Comparison of ENCODE assay signal across 1 cellular context in the genomic region with DNA sequence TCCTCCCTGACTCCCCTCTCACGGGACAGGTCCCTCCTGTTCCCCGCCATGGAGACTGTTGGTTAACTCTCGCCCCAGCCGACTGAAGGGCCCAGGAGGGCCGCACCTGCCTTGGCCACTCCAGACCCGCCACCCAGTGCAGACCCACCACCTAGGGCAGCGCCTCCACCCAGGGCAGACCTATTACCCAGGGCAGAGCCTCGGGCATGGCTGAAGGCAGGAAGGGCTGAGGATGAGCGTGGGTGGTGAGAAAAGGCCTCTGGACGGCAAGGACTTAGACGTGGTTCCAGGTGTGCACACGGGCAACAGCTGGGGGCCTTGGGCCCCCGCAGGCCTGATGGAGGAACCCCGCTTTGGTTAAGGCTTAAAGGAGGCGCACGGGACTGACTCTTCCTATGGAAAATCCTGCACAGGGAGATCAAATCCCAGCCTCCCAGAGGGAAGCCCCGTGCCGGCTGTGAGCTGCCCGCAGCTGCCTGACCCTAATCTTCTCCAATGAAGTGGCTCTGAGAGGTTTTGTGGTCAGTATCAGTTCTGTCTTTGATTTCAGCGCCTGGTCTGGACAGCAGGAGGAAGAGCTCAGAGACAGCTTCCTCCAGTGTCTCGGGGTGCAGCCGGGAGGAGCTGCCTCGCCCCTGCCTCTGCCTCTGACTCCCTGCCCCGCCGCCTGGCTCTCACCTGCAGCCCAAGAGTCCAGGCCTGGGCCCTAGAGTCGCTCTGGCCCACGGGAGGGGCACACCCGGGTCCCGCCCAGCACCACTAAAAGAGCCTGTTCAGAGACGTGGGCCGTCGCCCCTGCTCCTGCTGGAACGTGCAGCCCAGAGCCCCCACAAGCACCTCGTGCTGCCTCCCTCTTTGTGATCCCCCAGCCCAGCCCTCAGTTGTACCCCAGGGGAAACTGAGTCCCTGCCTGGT.
TF ChIP-seq lines count a peak whose summit lies in the region.

No MANE protein-coding gene starts in this region.

TF ChIP-seq in K562, 482 proteins besides CTCF, POLR2A, EP300 and RAD21 (continued from another document):
- TF ChIP-seq, protein P1, sequence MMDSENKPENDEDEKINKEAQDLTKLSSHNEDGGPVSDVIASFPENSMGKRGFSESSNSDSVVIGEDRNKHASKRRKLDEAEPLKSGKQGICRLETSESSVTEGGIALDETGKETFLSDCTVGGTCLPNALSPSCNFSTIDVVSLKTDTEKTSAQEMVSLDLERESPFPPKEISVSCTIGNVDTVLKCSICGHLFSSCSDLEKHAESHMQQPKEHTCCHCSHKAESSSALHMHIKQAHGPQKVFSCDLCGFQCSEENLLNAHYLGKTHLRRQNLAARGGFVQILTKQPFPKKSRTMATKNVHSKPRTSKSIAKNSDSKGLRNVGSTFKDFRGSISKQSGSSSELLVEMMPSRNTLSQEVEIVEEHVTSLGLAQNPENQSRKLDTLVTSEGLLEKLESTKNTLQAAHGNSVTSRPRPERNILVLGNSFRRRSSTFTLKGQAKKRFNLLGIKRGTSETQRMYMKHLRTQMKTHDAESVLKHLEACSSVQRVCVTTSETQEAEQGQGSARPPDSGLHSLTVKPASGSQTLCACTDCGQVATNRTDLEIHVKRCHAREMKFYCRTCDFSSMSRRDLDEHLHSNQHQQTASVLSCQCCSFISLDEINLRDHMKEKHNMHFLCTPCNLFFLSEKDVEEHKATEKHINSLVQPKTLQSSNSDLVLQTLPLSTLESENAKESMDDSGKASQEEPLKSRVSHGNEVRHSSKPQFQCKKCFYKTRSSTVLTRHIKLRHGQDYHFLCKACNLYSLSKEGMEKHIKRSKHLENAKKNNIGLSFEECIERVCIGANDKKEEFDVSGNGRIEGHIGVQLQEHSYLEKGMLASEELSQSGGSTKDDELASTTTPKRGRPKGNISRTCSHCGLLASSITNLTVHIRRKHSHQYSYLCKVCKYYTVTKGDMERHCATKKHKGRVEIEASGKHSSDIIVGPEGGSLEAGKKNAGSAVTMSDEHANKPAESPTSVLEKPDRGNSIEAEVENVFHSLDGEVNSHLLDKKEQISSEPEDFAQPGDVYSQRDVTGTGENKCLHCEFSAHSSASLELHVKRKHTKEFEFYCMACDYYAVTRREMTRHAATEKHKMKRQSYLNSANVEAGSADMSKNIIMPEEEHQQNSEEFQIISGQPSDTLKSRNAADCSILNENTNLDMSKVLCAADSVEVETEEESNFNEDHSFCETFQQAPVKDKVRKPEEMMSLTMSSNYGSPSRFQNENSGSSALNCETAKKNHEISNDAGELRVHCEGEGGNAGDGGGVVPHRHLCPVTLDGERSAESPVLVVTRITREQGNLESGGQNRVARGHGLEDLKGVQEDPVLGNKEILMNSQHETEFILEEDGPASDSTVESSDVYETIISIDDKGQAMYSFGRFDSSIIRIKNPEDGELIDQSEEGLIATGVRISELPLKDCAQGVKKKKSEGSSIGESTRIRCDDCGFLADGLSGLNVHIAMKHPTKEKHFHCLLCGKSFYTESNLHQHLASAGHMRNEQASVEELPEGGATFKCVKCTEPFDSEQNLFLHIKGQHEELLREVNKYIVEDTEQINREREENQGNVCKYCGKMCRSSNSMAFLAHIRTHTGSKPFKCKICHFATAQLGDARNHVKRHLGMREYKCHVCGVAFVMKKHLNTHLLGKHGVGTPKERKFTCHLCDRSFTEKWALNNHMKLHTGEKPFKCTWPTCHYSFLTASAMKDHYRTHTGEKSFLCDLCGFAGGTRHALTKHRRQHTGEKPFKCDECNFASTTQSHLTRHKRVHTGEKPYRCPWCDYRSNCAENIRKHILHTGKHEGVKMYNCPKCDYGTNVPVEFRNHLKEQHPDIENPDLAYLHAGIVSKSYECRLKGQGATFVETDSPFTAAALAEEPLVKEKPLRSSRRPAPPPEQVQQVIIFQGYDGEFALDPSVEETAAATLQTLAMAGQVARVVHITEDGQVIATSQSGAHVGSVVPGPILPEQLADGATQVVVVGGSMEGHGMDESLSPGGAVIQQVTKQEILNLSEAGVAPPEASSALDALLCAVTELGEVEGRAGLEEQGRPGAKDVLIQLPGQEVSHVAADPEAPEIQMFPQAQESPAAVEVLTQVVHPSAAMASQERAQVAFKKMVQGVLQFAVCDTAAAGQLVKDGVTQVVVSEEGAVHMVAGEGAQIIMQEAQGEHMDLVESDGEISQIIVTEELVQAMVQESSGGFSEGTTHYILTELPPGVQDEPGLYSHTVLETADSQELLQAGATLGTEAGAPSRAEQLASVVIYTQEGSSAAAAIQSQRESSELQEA (IDR thresholded peaks at IDR 0.05; ENCODE audit: low read depth) = no peak
